Comparison of ENCODE assay signal across 18 cellular contexts in the genomic region with DNA sequence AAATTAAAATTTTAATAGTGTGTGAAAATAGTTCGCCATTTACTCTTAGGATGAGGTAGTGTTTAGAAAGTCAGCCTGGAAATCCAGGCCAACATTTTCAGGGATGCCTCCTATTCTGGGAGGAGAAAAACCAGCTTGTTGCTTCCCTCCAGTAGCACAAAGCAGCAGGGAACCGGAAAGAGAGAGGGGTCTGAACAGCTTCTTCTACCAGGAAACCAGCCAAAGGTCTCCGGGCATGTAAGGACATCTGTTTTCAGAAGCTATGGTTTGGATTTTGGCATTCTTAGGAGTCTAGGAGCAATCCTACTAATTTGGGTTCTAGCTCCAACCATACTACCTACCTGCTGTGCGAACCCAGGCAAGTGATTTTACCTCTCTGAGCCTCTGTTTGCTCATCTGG.
DNase-seq lines count a peak whose midpoint lies in the region; ATAC-seq and TF ChIP-seq lines count a peak whose summit lies in the region.
"Had no signal": no experiment of that assay in that cellular context is flagged by ENCODE, and none has a peak within 500 bp of the region (broad histone marks: within the 10 kb centered on the region; RNA-seq: fewer than 3 reads in every experiment).

No MANE protein-coding gene starts in this region.

- H3K27me3 ChIP-seq in heart left ventricle: no peaks in the 10 kb centered on the region
- no peaks in the 10 kb centered on the region for H3K27me3 ChIP-seq in psoas muscle (ENCODE audit: insufficient read depth in 3 of 3, low read length in 2 of 3)
- H3K27me3 ChIP-seq: Peyer's patch had no signal

- DNase-seq in heart left ventricle (no peak), cardiac septum (ENCODE audit: low spot score) (no peak), DMS 273 treated with DMSO at 0.1 percent for 48 hours (lab: John Stamatoyannopoulos, UW) (peak; percentile 27), caudate nucleus (lab: John Stamatoyannopoulos, UW) (peak in 1 of 61 donors; percentile 28), psoas muscle (no peak), GM19240 (ENCODE audit: insufficient read length, low spot score) (no peak), lower leg skin (ENCODE audit: low spot score in 2 of 2) (no peak)
- DNase-seq: COR-L47, DMS79, GDM1, IMR-90, Kasumi-1, NCI-H187 treated with DMSO at 0.1 percent for 48 hours, NCI-H446 treated with DMSO at 0.1 percent for 48 hours, NCI-H774, Peyer's patch had no signal

- H3K4me3 ChIP-seq in heart left ventricle (no peak overlapping the region), psoas muscle (no peak overlapping the region), lower leg skin (ENCODE audit: low read depth, poor library complexity, severe bottlenecking) (no peak overlapping the region)
- H3K4me3 ChIP-seq: A549, Peyer's patch had no signal

- no peaks in the 10 kb centered on the region for H3K36me3 ChIP-seq in heart left ventricle
- H3K36me3 ChIP-seq in psoas muscle (ENCODE audit: insufficient read depth in 1 of 2, low read depth in 1 of 2): no peaks in the 10 kb centered on the region
- H3K36me3 ChIP-seq: Peyer's patch had no signal

- peak overlapping the region in 8 of 12 donors; percentile 11 to 91 (median 40) for H3K27ac ChIP-seq in heart left ventricle
- peak overlapping the region; percentile 24 for H3K27ac ChIP-seq in caudate nucleus (ENCODE audit: low read depth, low read length)
- peak overlapping the region; percentile 27 for H3K27ac ChIP-seq in psoas muscle
- H3K27ac ChIP-seq: A549, Peyer's patch had no signal

- no peak for TF ChIP-seq POLR2A in heart left ventricle (IDR thresholded peaks at IDR 0.05)
- no peak for TF ChIP-seq POLR2A in lower leg skin (IDR thresholded peaks at IDR 0.05)

- intact Hi-C loops in heart left ventricle (cut with DNase I) (no loop called here), cardiac septum (cut with DNase I) (no loop called here), psoas muscle (cut with DNase I) (no loop called here), lower leg skin (cut with DNase I; ENCODE audit: low total_unique reads) (loop anchor here (5.0 kb wide), 1 partner anchor 881 kb away; no protein-coding TSS in a partner anchor)

- ATAC-seq in heart left ventricle (no peak), psoas muscle (no peak)
- ATAC-seq: A549, HCT116 had no signal

- WGBS in heart left ventricle, 4 donors: 71 to 77% (median 73%) methylated on average over 4 of the region's 4 CpGs
- 59 to 73% (median 59%) methylated on average over 4 of the region's 4 CpGs for WGBS in psoas muscle, 3 donors
- WGBS in lower leg skin, 2 donors: 68 to 74% methylated on average over 4 of the region's 4 CpGs

- H3K4me1 ChIP-seq in heart left ventricle (peaks cover 0 to 72% (median 24%) of the 10 kb centered on the region in 12 donors), psoas muscle (peaks cover 59% of the 10 kb centered on the region)
- H3K4me1 ChIP-seq: A549, Peyer's patch had no signal

- no peak for TF ChIP-seq CTCF in heart left ventricle (IDR thresholded peaks at IDR 0.05)
- TF ChIP-seq CTCF in psoas muscle (IDR thresholded peaks at IDR 0.05): no peak
- no peak for TF ChIP-seq CTCF in lower leg skin (IDR thresholded peaks at IDR 0.05)

- H3K9me3 ChIP-seq in heart left ventricle (no peaks in the 10 kb centered on the region), psoas muscle (no peaks in the 10 kb centered on the region)
- H3K9me3 ChIP-seq: A549, Peyer's patch had no signal
